ENCODE assay signal across 22 cellular contexts in the genomic region with DNA sequence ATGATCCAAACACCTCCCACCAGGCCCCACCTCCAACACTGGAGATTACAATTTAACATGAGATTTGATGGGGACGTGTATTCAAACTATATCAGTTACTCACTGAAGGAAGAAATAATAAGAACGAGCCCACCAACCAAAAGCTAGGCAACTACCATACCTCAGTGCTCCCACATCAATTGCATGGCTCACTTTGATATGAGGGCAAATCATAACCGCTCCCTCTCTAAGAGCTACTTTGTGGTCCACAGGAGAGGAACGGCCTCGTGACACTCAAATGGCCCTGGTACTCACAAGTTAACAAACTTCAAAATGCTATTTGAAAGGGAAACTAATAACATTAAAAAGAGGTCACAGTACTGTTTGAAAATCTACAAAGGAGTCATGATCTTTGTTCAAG.
"Had no signal": no experiment of that assay in that cellular context is flagged by ENCODE, and none has a peak within 500 bp of the region (broad histone marks: within the 10 kb centered on the region; RNA-seq: fewer than 3 reads in every experiment).

No MANE protein-coding gene starts in this region.

- H3K36me3 ChIP-seq: esophagus muscularis mucosa, gastroesophageal sphincter, heart left ventricle, left lung, lower lobe of right lung had no signal

- H3K4me1 ChIP-seq: esophagus muscularis mucosa, foreskin keratinocyte, gastroesophageal sphincter, left lung, lower lobe of right lung had no signal

- H3K9me3 ChIP-seq: esophagus muscularis mucosa, gastroesophageal sphincter, heart left ventricle, left lung, lower lobe of right lung, mucosa of descending colon had no signal

- H3K4me3 ChIP-seq: coronary artery, dorsolateral prefrontal cortex, esophagus muscularis mucosa, gastroesophageal sphincter, heart left ventricle, left lung, lower lobe of right lung, mucosa of descending colon had no signal

- DNase-seq: dermis blood vessel endothelial cell; dorsolateral prefrontal cortex; effector CD4-positive, alpha-beta T cell; effector memory CD4-positive, alpha-beta T cell; foreskin keratinocyte; heart left ventricle; hippocampal formation; left cardiac atrium; left lung; left ventricle myocardium superior; lower lobe of right lung; mesenchymal stem cell; mucosa of descending colon; naive B cell had no signal

- H3K27me3 ChIP-seq: dorsolateral prefrontal cortex, esophagus muscularis mucosa, foreskin keratinocyte, gastroesophageal sphincter, heart left ventricle, left lung had no signal

- FAIRE-seq: colon, endothelial cell of umbilical vein, frontal cortex, islet of Langerhans, keratinocyte had no signal

- ATAC-seq: foreskin keratinocyte, gastroesophageal sphincter, heart left ventricle, left cardiac atrium, left lung, left ventricle myocardium superior, lower lobe of right lung, mucosa of descending colon had no signal

- H3K27ac ChIP-seq: coronary artery, esophagus muscularis mucosa, foreskin keratinocyte, gastroesophageal sphincter, heart left ventricle, left lung, lower lobe of right lung had no signal
